In genomic region chr13:32381539-32381938, GRCh38 we compare ENCODE assay signal across 8 cellular contexts. TPM values are rescaled to one million over a fixed set of nuclear protein-coding genes. Genes with fewer than 3 reads are reported as not detected.
DNase-seq lines count a peak whose midpoint lies in the region; ATAC-seq and TF ChIP-seq lines count a peak whose summit lies in the region.

No MANE protein-coding gene starts in this region.

- DNase-seq in activated CD4-positive, alpha-beta T cell treated with anti-CD3 and anti-CD28 coated beads, Interleukin-2, amount 10 ng/mL, durations not matched to agents 24 days and 14 days = peak; percentile 79
- no peak for DNase-seq in activated CD4-positive, alpha-beta T cell treated with anti-CD3 and anti-CD28 coated beads, Interleukin-2, amount 50 U/mL, for 48 hours
- DNase-seq in esophagus squamous epithelium (lab: John Stamatoyannopoulos, UW) = no peak
- DNase-seq in natural killer cell = no peak
- DNase-seq in stimulated activated CD4-positive, alpha-beta T cell treated with anti-CD3 and anti-CD28 coated beads, Interleukin-12 subunit alpha, Interleukin-12 subunit beta, amount 100 ng/mL, for 4 hours = no peak
- DNase-seq in cerebellar nuclear complex (lab: John Stamatoyannopoulos, UW) = no peak

- no peaks in the 10 kb centered on the region for H3K9me2 ChIP-seq in OCI-LY1 (ENCODE audit: low read depth, low read length)

- H3F3A ChIP-seq in OCI-LY1 (ENCODE audit: insufficient read depth, low read length) = no peaks in the 10 kb centered on the region

- no peaks in the 10 kb centered on the region for H3K4me1 ChIP-seq in OCI-LY1 (ENCODE audit: insufficient read depth, low read length, severe bottlenecking)
- no peaks in the 10 kb centered on the region for H3K4me1 ChIP-seq in esophagus squamous epithelium

- H3K9me3 Mint-ChIP-seq in activated CD4-positive, alpha-beta T cell treated with anti-CD3 and anti-CD28 coated beads, Interleukin-2, amount 10 ng/mL, durations not matched to agents 24 days and 14 days = no peaks in the 10 kb centered on the region
- no peaks in the 10 kb centered on the region for H3K9me3 Mint-ChIP-seq in natural killer cell

- WGBS in esophagus squamous epithelium, 2 donors = 64% methylated on average over 3 of the region's 3 CpGs

- H4K20me1 ChIP-seq in OCI-LY1 (ENCODE audit: insufficient read depth, low read length) = no peaks in the 10 kb centered on the region

- H3K9me3 ChIP-seq in OCI-LY1 (ENCODE audit: low read length) = no peaks in the 10 kb centered on the region
- H3K9me3 ChIP-seq in esophagus squamous epithelium = no peaks in the 10 kb centered on the region

- TF ChIP-seq CTCF in OCI-LY1 (IDR thresholded peaks at IDR 0.05; ENCODE audit: low read length) (peak; percentile 60), esophagus squamous epithelium (IDR thresholded peaks at IDR 0.05) (peak in 5 of 6 experiments; percentile 17 to 52 (median 34)), natural killer cell (IDR thresholded peaks at IDR 0.05) (peak; percentile 53)

- ATAC-seq in natural killer cell (peak in 2 of 3 donors; percentile 72 to 73), HG02763 (IDR thresholded peaks at IDR 0.05; ENCODE audit: unreplicated experiment) (no peak)

- H3K4me3 ChIP-seq in OCI-LY1 (ENCODE audit: low read depth, low read length, poor library complexity, severe bottlenecking) (no peak overlapping the region), esophagus squamous epithelium (no peak overlapping the region)

- no peak overlapping the region for H3K4me2 ChIP-seq in OCI-LY1 (ENCODE audit: low read length)

- no peaks in the 10 kb centered on the region for H3K79me2 ChIP-seq in OCI-LY1 (ENCODE audit: insufficient read depth, low read length)

- H2AFZ ChIP-seq in OCI-LY1 (ENCODE audit: low read length) = no peak overlapping the region

- H3K4me1 Mint-ChIP-seq in activated CD4-positive, alpha-beta T cell treated with anti-CD3 and anti-CD28 coated beads, Interleukin-2, amount 10 ng/mL, durations not matched to agents 24 days and 14 days = peaks cover 1% of the 10 kb centered on the region
- no peaks in the 10 kb centered on the region for H3K4me1 Mint-ChIP-seq in natural killer cell

- H3K27ac ChIP-seq in OCI-LY1 (ENCODE audit: low read depth, low read length, poor library complexity, severe bottlenecking) = no peak overlapping the region
- no peak overlapping the region for H3K27ac ChIP-seq in esophagus squamous epithelium

- peaks cover 14% of the 10 kb centered on the region; the same call in 1 of the 2 replicates for H3K36me3 ChIP-seq in OCI-LY1 (ENCODE audit: insufficient read depth, low read length)
- no peaks in the 10 kb centered on the region for H3K36me3 ChIP-seq in esophagus squamous epithelium

- H3K27me3 ChIP-seq in OCI-LY1 (ENCODE audit: insufficient read depth, low read length) (no peaks in the 10 kb centered on the region), esophagus squamous epithelium (no peaks in the 10 kb centered on the region)

- intact Hi-C loops in activated CD4-positive, alpha-beta T cell treated with anti-CD3 and anti-CD28 coated beads, Interleukin-2, amount 10 ng/mL, durations not matched to agents 24 days and 14 days (cut with micrococcal nuclease) = loop anchor here (2.0 kb wide), 2 partner anchors 61 to 201 kb away; no protein-coding TSS in a partner anchor
- intact Hi-C loops in esophagus squamous epithelium (cut with DNase I) = no loop called here
- intact Hi-C loops in natural killer cell (cut with micrococcal nuclease) = loop anchor here (1.0 to 10.0 kb wide), 3 partner anchors 62 to 263 kb away; no protein-coding TSS in a partner anchor

- no peak for TF ChIP-seq POLR2A in esophagus squamous epithelium (IDR thresholded peaks at IDR 0.05)

- peaks cover 10% of the 10 kb centered on the region for H3K36me3 Mint-ChIP-seq in activated CD4-positive, alpha-beta T cell treated with anti-CD3 and anti-CD28 coated beads, Interleukin-2, amount 10 ng/mL, durations not matched to agents 24 days and 14 days (ENCODE audit: low read depth)
- no peaks in the 10 kb centered on the region for H3K36me3 Mint-ChIP-seq in natural killer cell

- H3K4me3 Mint-ChIP-seq in activated CD4-positive, alpha-beta T cell treated with anti-CD3 and anti-CD28 coated beads, Interleukin-2, amount 10 ng/mL, durations not matched to agents 24 days and 14 days = no peak overlapping the region
- H3K4me3 Mint-ChIP-seq in natural killer cell = no peak overlapping the region

- no peak overlapping the region for H3K27ac Mint-ChIP-seq in activated CD4-positive, alpha-beta T cell treated with anti-CD3 and anti-CD28 coated beads, Interleukin-2, amount 10 ng/mL, durations not matched to agents 24 days and 14 days
- no peak overlapping the region for H3K27ac Mint-ChIP-seq in natural killer cell

- H3K27me3 Mint-ChIP-seq in activated CD4-positive, alpha-beta T cell treated with anti-CD3 and anti-CD28 coated beads, Interleukin-2, amount 10 ng/mL, durations not matched to agents 24 days and 14 days = no peaks in the 10 kb centered on the region
- H3K27me3 Mint-ChIP-seq in natural killer cell (ENCODE audit: low read depth in 2 of 2) = no peaks in the 10 kb centered on the region

- H3K9ac ChIP-seq in OCI-LY1 (ENCODE audit: low read length) = no peak overlapping the region

RNA-seq across cellular contexts. Expression of gene N4BP2L1, which starts 46.4 kb away (rescaled TPM):
- 16.6 and 17.9 TPM in 2 replicates for total RNA-seq in activated CD4-positive, alpha-beta T cell treated with anti-CD3 and anti-CD28 coated beads, Interleukin-2, amount 10 ng/mL, durations not matched to agents 24 days and 14 days
- total RNA-seq in esophagus squamous epithelium = 10 to 100 TPM in 2 of 4 donors, 1 to 10 TPM in 2; 2.2 to 23.6 (median 10.6) TPM
- 10 to 100 TPM; 52.1 to 82.9 (median 75.4) TPM for total RNA-seq in natural killer cell
